9 cellular contexts compared by ENCODE assay signal in genomic region chr1:144538736-144539135, GRCh38. TPM values are rescaled to one million over a fixed set of nuclear protein-coding genes. Genes with fewer than 3 reads are reported as not detected.
"Had no signal": no experiment of that assay in that cellular context is flagged by ENCODE, and none has a peak within 500 bp of the region (broad histone marks: within the 10 kb centered on the region; RNA-seq: fewer than 3 reads in every experiment).

No MANE protein-coding gene starts in this region.

RNA-seq across cellular contexts. Expression of gene PPIAL4F, which starts 54.0 kb away (rescaled TPM):
- total RNA-seq: LHCN-M2, MCF 10A, NCI-H460, OCI-LY7, PC-9, Right ventricle myocardium inferior, RPMI7951, SJCRH30, SK-MEL-5 had no signal
